ENCODE assay signal across 18 cellular contexts in genomic region chr16:86783626-86784266, GRCh38.
DNase-seq lines count a peak whose midpoint lies in the region; ATAC-seq, FAIRE-seq and TF ChIP-seq lines count a peak whose summit lies in the region.
"Had no signal": no experiment of that assay in that cellular context is flagged by ENCODE, and none has a peak within 500 bp of the region (broad histone marks: within the 10 kb centered on the region; RNA-seq: fewer than 3 reads in every experiment).

No MANE protein-coding gene starts in this region.

- POLR2A ChIA-PET in PC-3 (lab: Charles Lee; ENCODE audit: unreplicated experiment) (no interaction called here), GM10248 (lab: Yijun Ruan, JAX) (no interaction called here)

- no peak overlapping the region for H3K4me3 ChIP-seq in PC-3 (ENCODE audit: low read length)
- H3K4me3 ChIP-seq: Peyer's patch had no signal

- peak overlapping the region; percentile 17; the same call in 1 of the 2 replicates for H3K9ac ChIP-seq in PC-3 (ENCODE audit: low read length)

- CTCF ChIA-PET in PC-3 (lab: Charles Lee) (no interaction called here), GM10248 (lab: Yijun Ruan, JAX) (no interaction called here)

- no peak for FAIRE-seq in HTR-8/SVneo (lab: Jason Lieb, UNC)
- FAIRE-seq: frontal cortex had no signal

- no peaks in the 10 kb centered on the region for H3K4me1 Mint-ChIP-seq in activated T-helper 17 cell treated with anti-CD3 and anti-CD28 coated beads, Interleukin-2, amount 50 U/mL, for 72 hours

- no TSS peak for BruUV-seq in PC-3 (replicated peaks; lab: Mats Ljungman, UMichigan)

- H3K4me1 ChIP-seq in PC-3 (ENCODE audit: insufficient read depth, low read length) = peaks cover 19% of the 10 kb centered on the region
- H3K4me1 ChIP-seq: Peyer's patch had no signal

- peaks cover 7% of the 10 kb centered on the region for H3K27me3 Mint-ChIP-seq in activated T-helper 17 cell treated with anti-CD3 and anti-CD28 coated beads, Interleukin-2, amount 50 U/mL, for 72 hours

- no peaks in the 10 kb centered on the region for H3K36me3 ChIP-seq in PC-3 (ENCODE audit: low read depth, low read length)
- H3K36me3 ChIP-seq: Peyer's patch had no signal

- H3K4me3 Mint-ChIP-seq in activated T-helper 17 cell treated with anti-CD3 and anti-CD28 coated beads, Interleukin-2, amount 50 U/mL, for 72 hours = no peak overlapping the region
- H3K4me3 Mint-ChIP-seq: activated CD8-positive, alpha-beta T cell treated with anti-CD3 and anti-CD28 coated beads, Interleukin-2, amount 10 ng/mL, durations not matched to agents 7 days and 5 days; effector memory CD8-positive, alpha-beta T cell; neural crest cell; WTC11 had no signal

- peak; percentile 16 for DNase-seq in Ammon's horn (ENCODE audit: low spot score)
- DNase-seq in PC-3 = peak; percentile 89
- DNase-seq in epidermal melanocyte (ENCODE audit: insufficient read length, low spot score) = peak; percentile 74
- DNase-seq in midbrain (lab: John Stamatoyannopoulos, UW) = peak; percentile 1
- no peak for DNase-seq in hippocampal formation (lab: John Stamatoyannopoulos, UW)
- DNase-seq in HTR-8/SVneo (ENCODE audit: insufficient read length, low spot score) = no peak
- DNase-seq in GM10248 (ENCODE audit: extremely low spot score) = no peak
- DNase-seq: activated CD8-positive, alpha-beta T cell treated with anti-CD3 and anti-CD28 coated beads, Interleukin-2, amount 10 ng/mL, durations not matched to agents 7 days and 5 days; COR-L47; effector memory CD8-positive, alpha-beta T cell; NCI-H2107; Peyer's patch; T-helper 1 cell had no signal

- H2AFZ ChIP-seq in PC-3 (ENCODE audit: low read length) = no peak overlapping the region

- H3K4me2 ChIP-seq in PC-3 (ENCODE audit: low read length) = peak overlapping the region; percentile 71

- no peaks in the 10 kb centered on the region for H3F3A ChIP-seq in PC-3 (ENCODE audit: low read length, unreplicated experiment)

- H3K27me3 ChIP-seq in PC-3 (ENCODE audit: low read length) = no peaks in the 10 kb centered on the region
- H3K27me3 ChIP-seq: Peyer's patch had no signal

- H3K27ac ChIP-seq in PC-3 (ENCODE audit: low read length) = peak overlapping the region; percentile 73
- H3K27ac ChIP-seq: Peyer's patch had no signal

- H3K36me3 Mint-ChIP-seq in activated T-helper 17 cell treated with anti-CD3 and anti-CD28 coated beads, Interleukin-2, amount 50 U/mL, for 72 hours (ENCODE audit: low read depth) = no peaks in the 10 kb centered on the region
- H3K36me3 Mint-ChIP-seq: WTC11 had no signal

- intact Hi-C loops in PC-3 (cut with micrococcal nuclease) = no loop called here

- H3K79me2 ChIP-seq in PC-3 (ENCODE audit: low read length) = no peaks in the 10 kb centered on the region

- no peaks in the 10 kb centered on the region for H3K9me2 ChIP-seq in PC-3 (replicated peaks; ENCODE audit: low read length)

- no peaks in the 10 kb centered on the region for H3K9me3 ChIP-seq in PC-3 (ENCODE audit: low read length)
- H3K9me3 ChIP-seq: Peyer's patch had no signal

- H3K9me3 Mint-ChIP-seq in activated T-helper 17 cell treated with anti-CD3 and anti-CD28 coated beads, Interleukin-2, amount 50 U/mL, for 72 hours = no peaks in the 10 kb centered on the region
- H3K9me3 Mint-ChIP-seq: effector memory CD8-positive, alpha-beta T cell; neural crest cell; WTC11 had no signal

- peak; percentile 95 for ATAC-seq in PC-3
- ATAC-seq in activated T-helper 17 cell treated with anti-CD3 and anti-CD28 coated beads, Interleukin-2, amount 50 U/mL, for 72 hours (replicated peaks) = no peak
- ATAC-seq: activated CD8-positive, alpha-beta T cell treated with anti-CD3 and anti-CD28 coated beads, Interleukin-2, amount 10 ng/mL, durations not matched to agents 7 days and 5 days; effector memory CD8-positive, alpha-beta T cell; HCT116; WTC11 had no signal

- H3K27ac Mint-ChIP-seq in activated T-helper 17 cell treated with anti-CD3 and anti-CD28 coated beads, Interleukin-2, amount 50 U/mL, for 72 hours = no peak overlapping the region
- H3K27ac Mint-ChIP-seq: activated CD8-positive, alpha-beta T cell treated with anti-CD3 and anti-CD28 coated beads, Interleukin-2, amount 10 ng/mL, durations not matched to agents 7 days and 5 days; effector memory CD8-positive, alpha-beta T cell; WTC11 had no signal

- H4K20me1 ChIP-seq in PC-3 (ENCODE audit: low read length) = no peaks in the 10 kb centered on the region

- TF ChIP-seq CTCF in PC-3 (conservative IDR thresholded peaks at IDR 0.05; ENCODE audit: low read depth, low read length) (no peak), GM10248 (IDR thresholded peaks at IDR 0.05; ENCODE audit: control extremely low read depth, extremely low read depth, low read depth, missing control alignments) (no peak)

Comparison
In these comparisons a context has a peak if more than half of its experiments do, and no peak if none do; other contexts are left out.
1. DNase-seq: peak in Ammon's horn (single experiment), PC-3 (single experiment), epidermal melanocyte (single experiment) and midbrain (single experiment); none in hippocampal formation (0 of 2), HTR-8/SVneo (single experiment) and GM10248 (single experiment).